ENCODE assay signal across 18 cellular contexts in the genomic region with DNA sequence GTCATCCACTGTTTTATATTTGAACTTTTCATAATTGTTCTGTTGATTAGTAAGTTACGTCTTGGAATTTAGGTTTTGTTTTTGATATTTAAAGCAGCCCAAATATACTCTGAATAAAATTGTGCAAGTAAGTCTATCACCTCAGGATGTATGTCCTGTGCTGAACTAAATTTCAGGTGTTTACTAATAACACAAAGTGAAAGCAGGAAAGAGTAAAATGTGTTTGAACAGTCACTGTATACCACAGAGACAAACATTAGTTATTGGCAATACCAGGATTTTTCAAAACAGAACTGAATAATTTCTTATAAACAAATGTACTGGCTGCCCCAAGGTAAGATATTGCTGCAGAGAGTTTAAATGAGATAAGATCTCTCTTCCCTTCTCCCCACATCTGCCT.
DNase-seq lines count a peak whose midpoint lies in the region; ATAC-seq lines count a peak whose summit lies in the region.
"Had no signal": no experiment of that assay in that cellular context is flagged by ENCODE, and none has a peak within 500 bp of the region (broad histone marks: within the 10 kb centered on the region; RNA-seq: fewer than 3 reads in every experiment).

No MANE protein-coding gene starts in this region.

- H3K27me3 Mint-ChIP-seq in stimulated activated naive CD8-positive, alpha-beta T cell treated with anti-CD3 and anti-CD28 coated beads, Interleukin-15, Interleukin-2, amounts not matched to agents 100 ng/mL and 50 ng/mL, for 24 hours, result no peaks in the 10 kb centered on the region
- no peaks in the 10 kb centered on the region for H3K27me3 Mint-ChIP-seq in activated naive CD8-positive, alpha-beta T cell treated with anti-CD3 and anti-CD28 coated beads, Interleukin-2, amount 10 ng/mL, durations not matched to agents 7 days and 5 days
- no peaks in the 10 kb centered on the region for H3K27me3 Mint-ChIP-seq in stimulated activated naive CD8-positive, alpha-beta T cell treated with anti-CD3 and anti-CD28 coated beads, Interleukin-15, amount 100 ng/mL, for 72 hours
- H3K27me3 Mint-ChIP-seq: memory B cell, progenitor cell of endocrine pancreas had no signal

- no peaks in the 10 kb centered on the region for H3K9me3 Mint-ChIP-seq in stimulated activated naive CD8-positive, alpha-beta T cell treated with anti-CD3 and anti-CD28 coated beads, Interleukin-15, Interleukin-2, amounts not matched to agents 100 ng/mL and 50 ng/mL, for 24 hours
- no peaks in the 10 kb centered on the region for H3K9me3 Mint-ChIP-seq in activated naive CD8-positive, alpha-beta T cell treated with anti-CD3 and anti-CD28 coated beads, Interleukin-2, amount 10 ng/mL, durations not matched to agents 7 days and 5 days
- H3K9me3 Mint-ChIP-seq in stimulated activated naive CD8-positive, alpha-beta T cell treated with anti-CD3 and anti-CD28 coated beads, Interleukin-15, amount 100 ng/mL, for 72 hours, result no peaks in the 10 kb centered on the region

- peak overlapping the region; percentile 1 for H3K4me3 Mint-ChIP-seq in stimulated activated naive CD8-positive, alpha-beta T cell treated with anti-CD3 and anti-CD28 coated beads, Interleukin-15, Interleukin-2, amounts not matched to agents 100 ng/mL and 50 ng/mL, for 24 hours
- peak overlapping the region; percentile 51 for H3K4me3 Mint-ChIP-seq in activated naive CD8-positive, alpha-beta T cell treated with anti-CD3 and anti-CD28 coated beads, Interleukin-2, amount 10 ng/mL, durations not matched to agents 7 days and 5 days
- peak overlapping the region; percentile 29 to 52 for H3K4me3 Mint-ChIP-seq in stimulated activated naive CD8-positive, alpha-beta T cell treated with anti-CD3 and anti-CD28 coated beads, Interleukin-15, amount 100 ng/mL, for 72 hours
- H3K4me3 Mint-ChIP-seq: memory B cell had no signal

- H3K36me3 Mint-ChIP-seq in stimulated activated naive CD8-positive, alpha-beta T cell treated with anti-CD3 and anti-CD28 coated beads, Interleukin-15, Interleukin-2, amounts not matched to agents 100 ng/mL and 50 ng/mL, for 24 hours (ENCODE audit: low read depth), result peaks cover 7% of the 10 kb centered on the region
- peaks cover 14% of the 10 kb centered on the region for H3K36me3 Mint-ChIP-seq in activated naive CD8-positive, alpha-beta T cell treated with anti-CD3 and anti-CD28 coated beads, Interleukin-2, amount 10 ng/mL, durations not matched to agents 7 days and 5 days

- DNase-seq in stimulated activated naive CD8-positive, alpha-beta T cell treated with anti-CD3 and anti-CD28 coated beads, Interleukin-15, Interleukin-2, amounts not matched to agents 100 U/mL and 50 U/mL, for 24 hours, result no peak
- DNase-seq in activated naive CD8-positive, alpha-beta T cell treated with anti-CD3 and anti-CD28 coated beads, Interleukin-2, amount 10 ng/mL, durations not matched to agents 7 days and 5 days, result no peak
- no peak for DNase-seq in stimulated activated naive CD8-positive, alpha-beta T cell treated with anti-CD3 and anti-CD28 coated beads, Interleukin-15, amount 100 ng/mL, for 72 hours
- DNase-seq in COLO668 (lab: John Stamatoyannopoulos, UW; ENCODE audit: unreplicated experiment), result no peak
- DNase-seq in activated effector memory CD4-positive, alpha-beta T cell treated with Interleukin-2 at 50 U/mL for 16 hours, result no peak
- no peak for DNase-seq in NCI-H2029 treated with DMSO at 0.1 percent for 48 hours (lab: John Stamatoyannopoulos, UW)
- DNase-seq: amniotic stem cell; NCI-H1092 treated with DMSO at 0.1 percent for 48 hours; NCI-H1930; NCI-H345; NCI-H774; stimulated activated CD4-positive, alpha-beta T cell treated with anti-CD3 and anti-CD28 coated beads, Interleukin-15, amount 100 ng/mL, for 24 hours; stimulated activated naive CD4-positive, alpha-beta T cell treated with Interleukin-2 at 50 U/mL for 16 hours had no signal

- peak overlapping the region; percentile 37 for H3K27ac Mint-ChIP-seq in stimulated activated naive CD8-positive, alpha-beta T cell treated with anti-CD3 and anti-CD28 coated beads, Interleukin-15, Interleukin-2, amounts not matched to agents 100 ng/mL and 50 ng/mL, for 24 hours
- peak overlapping the region; percentile 44 for H3K27ac Mint-ChIP-seq in activated naive CD8-positive, alpha-beta T cell treated with anti-CD3 and anti-CD28 coated beads, Interleukin-2, amount 10 ng/mL, durations not matched to agents 7 days and 5 days
- H3K27ac Mint-ChIP-seq in stimulated activated naive CD8-positive, alpha-beta T cell treated with anti-CD3 and anti-CD28 coated beads, Interleukin-15, amount 100 ng/mL, for 72 hours, result peak overlapping the region; percentile 63 to 77
- H3K27ac Mint-ChIP-seq: memory B cell, progenitor cell of endocrine pancreas had no signal

- POLR2A ChIA-PET in activated naive CD8-positive, alpha-beta T cell treated with anti-CD3 and anti-CD28 coated beads, Interleukin-2, amount 10 ng/mL, durations not matched to agents 7 days and 5 days (lab: Charles Lee), result no interaction called here

- no peak for ATAC-seq in stimulated activated naive CD8-positive, alpha-beta T cell treated with anti-CD3 and anti-CD28 coated beads, Interleukin-15, Interleukin-2, amounts not matched to agents 100 U/mL and 50 U/mL, for 24 hours
- peak; percentile 50 for ATAC-seq in HG03108 (IDR thresholded peaks at IDR 0.05; ENCODE audit: unreplicated experiment)
- peak; percentile 44 for ATAC-seq in activated naive CD8-positive, alpha-beta T cell treated with anti-CD3 and anti-CD28 coated beads, Interleukin-2, amount 10 ng/mL, durations not matched to agents 7 days and 5 days (ENCODE audit: low read depth)
- peak; percentile 83 for ATAC-seq in stimulated activated naive CD8-positive, alpha-beta T cell treated with anti-CD3 and anti-CD28 coated beads, Interleukin-15, amount 100 ng/mL, for 72 hours
- ATAC-seq: left lobe of liver had no signal

- peaks cover 57% of the 10 kb centered on the region for H3K4me1 Mint-ChIP-seq in stimulated activated naive CD8-positive, alpha-beta T cell treated with anti-CD3 and anti-CD28 coated beads, Interleukin-15, Interleukin-2, amounts not matched to agents 100 ng/mL and 50 ng/mL, for 24 hours (ENCODE audit: low read depth)
- H3K4me1 Mint-ChIP-seq in activated naive CD8-positive, alpha-beta T cell treated with anti-CD3 and anti-CD28 coated beads, Interleukin-2, amount 10 ng/mL, durations not matched to agents 7 days and 5 days, result peaks cover 48% of the 10 kb centered on the region
- H3K4me1 Mint-ChIP-seq in stimulated activated naive CD8-positive, alpha-beta T cell treated with anti-CD3 and anti-CD28 coated beads, Interleukin-15, amount 100 ng/mL, for 72 hours, result peaks cover 60% of the 10 kb centered on the region

Comparison
In these comparisons a context has a peak if more than half of its experiments do, and no peak if none do; other contexts are left out.
1. H3K4me3 Mint-ChIP-seq: peak in every context shown above with its lines; median percentile 51 in activated naive CD8-positive, alpha-beta T cell treated with anti-CD3 and anti-CD28 coated beads, Interleukin-2, amount 10 ng/mL, durations not matched to agents 7 days and 5 days; 40 in stimulated activated naive CD8-positive, alpha-beta T cell treated with anti-CD3 and anti-CD28 coated beads, Interleukin-15, amount 100 ng/mL, for 72 hours; 1 in stimulated activated naive CD8-positive, alpha-beta T cell treated with anti-CD3 and anti-CD28 coated beads, Interleukin-15, Interleukin-2, amounts not matched to agents 100 ng/mL and 50 ng/mL, for 24 hours.